8 cellular contexts compared by ENCODE assay signal in the genomic region with DNA sequence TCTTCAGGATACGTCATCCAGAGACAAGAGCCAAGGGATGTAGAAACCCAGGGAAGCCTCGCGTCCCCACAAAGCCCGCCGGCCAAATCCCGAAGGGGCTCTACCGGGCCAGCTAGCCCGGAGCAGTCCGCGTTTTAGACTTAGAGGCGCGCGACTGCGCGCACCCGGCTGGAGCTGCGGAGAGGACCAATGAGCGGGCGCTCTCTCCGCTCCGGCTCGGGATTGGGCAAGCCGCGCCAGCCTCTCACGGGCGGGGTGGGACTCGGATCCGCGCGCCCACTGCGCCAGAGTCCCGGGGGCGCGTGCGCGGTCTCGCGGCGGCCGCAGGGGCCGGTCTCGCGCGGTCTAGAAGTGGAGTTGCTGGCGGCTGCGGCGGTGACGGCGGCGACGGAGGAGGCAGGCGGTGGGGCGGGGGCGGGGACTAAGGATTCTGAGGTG. TPM values are rescaled to one million over a fixed set of nuclear protein-coding genes. Genes with fewer than 3 reads are reported as not detected.
DNase-seq lines count a peak whose midpoint lies in the region; ATAC-seq and TF ChIP-seq lines count a peak whose summit lies in the region.

No MANE protein-coding gene starts in this region.

- ATAC-seq in foreskin keratinocyte, result peak; percentile 90

- H3K9me3 ChIP-seq in ES-I3 (ENCODE audit: control insufficient read depth, insufficient read depth, low read length), result no peaks in the 10 kb centered on the region
- H3K9me3 ChIP-seq in Loucy (ENCODE audit: insufficient read depth, low read depth, low read length), result no peaks in the 10 kb centered on the region
- no peaks in the 10 kb centered on the region for H3K9me3 ChIP-seq in neural progenitor cell (ENCODE audit: low read depth)
- H3K9me3 ChIP-seq in stomach smooth muscle (ENCODE audit: control insufficient read depth in 2 of 2, low read length in 2 of 2), result no peaks in the 10 kb centered on the region

- no peaks in the 10 kb centered on the region for H3K4me1 ChIP-seq in ES-I3 (ENCODE audit: insufficient read depth, low read length)
- H3K4me1 ChIP-seq in Loucy (ENCODE audit: insufficient read depth, low read length, poor library complexity, severe bottlenecking), result peaks cover 35% of the 10 kb centered on the region
- H3K4me1 ChIP-seq in foreskin keratinocyte, result no peaks in the 10 kb centered on the region
- peaks cover 11% of the 10 kb centered on the region for H3K4me1 ChIP-seq in neural progenitor cell
- peaks cover 7% of the 10 kb centered on the region for H3K4me1 ChIP-seq in stomach smooth muscle (ENCODE audit: control insufficient read depth, insufficient read depth, low read length)

- H3K4me1 Mint-ChIP-seq in neural progenitor cell, result peaks cover 15% of the 10 kb centered on the region

- H2AFZ ChIP-seq in Loucy (ENCODE audit: low read length) (peak overlapping the region; percentile 99), neural progenitor cell (replicated peaks) (peak overlapping the region; percentile 95)

- H3K9me2 ChIP-seq in Loucy (replicated peaks; ENCODE audit: low read depth, low read length), result no peaks in the 10 kb centered on the region

- H3K4me2 ChIP-seq in Loucy (ENCODE audit: low read depth, low read length, poor library complexity, severe bottlenecking), result peak overlapping the region; percentile 99
- H3K4me2 ChIP-seq in neural progenitor cell, result peak overlapping the region; percentile 98

- DNase-seq in H7 (peak; percentile 96), SHP77 (lab: John Stamatoyannopoulos, UW) (peak; percentile 92 to 96), activated gamma-delta T cell treated with Interleukin-2 at 50 U/mL for 16 hours (peak; percentile 88), foreskin keratinocyte (peak; percentile 87 to 92), neural progenitor cell (ENCODE audit: low spot score) (peak; percentile 99)

- H3K27me3 Mint-ChIP-seq in neural progenitor cell (ENCODE audit: insufficient read depth, low read depth), result peaks cover 5% of the 10 kb centered on the region

- H3K27ac ChIP-seq in foreskin keratinocyte (peak overlapping the region; percentile 92), neural progenitor cell (peak overlapping the region; percentile 98), stomach smooth muscle (ENCODE audit: low read length) (peak overlapping the region; percentile 91)

- peaks cover 24% of the 10 kb centered on the region for H4K20me1 ChIP-seq in Loucy (ENCODE audit: insufficient read depth, low read length, poor library complexity, severe bottlenecking)
- H4K20me1 ChIP-seq in neural progenitor cell (ENCODE audit: low read depth), result peaks cover 22% of the 10 kb centered on the region

- peaks cover 5% of the 10 kb centered on the region for H3K27me3 ChIP-seq in H7 (ENCODE audit: control insufficient read depth, insufficient read depth, low read length)
- no peaks in the 10 kb centered on the region for H3K27me3 ChIP-seq in Loucy (ENCODE audit: insufficient read depth, low read length, poor library complexity, severe bottlenecking)
- H3K27me3 ChIP-seq in foreskin keratinocyte, result no peaks in the 10 kb centered on the region
- H3K27me3 ChIP-seq in neural progenitor cell, result peaks cover 33% of the 10 kb centered on the region
- H3K27me3 ChIP-seq in stomach smooth muscle (ENCODE audit: control insufficient read depth in 1 of 2, insufficient read depth in 2 of 2, low read length in 2 of 2), result no peaks in the 10 kb centered on the region

- H3K9ac ChIP-seq in ES-I3 (ENCODE audit: low read depth, low read length) (peak overlapping the region; percentile 84), Loucy (ENCODE audit: low read depth, low read length, poor library complexity, severe bottlenecking) (peak overlapping the region; percentile 78), neural progenitor cell (peak overlapping the region; percentile 73), stomach smooth muscle (ENCODE audit: low read length in 2 of 2) (peak overlapping the region; percentile 78 to 89)

- H3K27ac Mint-ChIP-seq in neural progenitor cell, result peak overlapping the region; percentile 95

- H3K4me3 ChIP-seq in H7 (ENCODE audit: insufficient read depth, low read depth, low read length) (peak overlapping the region; percentile 94), Loucy (ENCODE audit: low read length, poor library complexity, severe bottlenecking) (peak overlapping the region; percentile 89), neural progenitor cell (peak overlapping the region; percentile 65), stomach smooth muscle (ENCODE audit: low read length in 2 of 2) (peak overlapping the region; percentile 81 to 84)

- peak overlapping the region; percentile 85 for H3K4me3 Mint-ChIP-seq in neural progenitor cell

- H3K9me3 Mint-ChIP-seq in neural progenitor cell, result peaks cover 4% of the 10 kb centered on the region

- H3K36me3 Mint-ChIP-seq in neural progenitor cell, result peaks cover 5% of the 10 kb centered on the region

- TF ChIP-seq CTCF in Loucy (conservative IDR thresholded peaks at IDR 0.05; ENCODE audit: low read length) (no peak), foreskin keratinocyte (conservative IDR thresholded peaks at IDR 0.05) (no peak), neural progenitor cell (IDR thresholded peaks at IDR 0.05) (no peak)

- H3K36me3 ChIP-seq in ES-I3 (ENCODE audit: insufficient read depth, low read length), result no peaks in the 10 kb centered on the region
- no peaks in the 10 kb centered on the region for H3K36me3 ChIP-seq in H7 (replicated peaks; ENCODE audit: control insufficient read depth, insufficient read depth, low read length)
- no peaks in the 10 kb centered on the region for H3K36me3 ChIP-seq in Loucy (ENCODE audit: insufficient read depth, low read length)
- H3K36me3 ChIP-seq in neural progenitor cell, result no peaks in the 10 kb centered on the region
- H3K36me3 ChIP-seq in stomach smooth muscle (ENCODE audit: control insufficient read depth in 2 of 2, insufficient read depth in 2 of 2, low read length in 2 of 2), result no peaks in the 10 kb centered on the region

- H3F3A ChIP-seq in Loucy (ENCODE audit: low read depth) (no peaks in the 10 kb centered on the region), neural progenitor cell (ENCODE audit: low read depth) (peaks cover 19% of the 10 kb centered on the region)

- peaks cover 36% of the 10 kb centered on the region for H3K79me2 ChIP-seq in Loucy (ENCODE audit: insufficient read depth, low read length)
- H3K79me2 ChIP-seq in neural progenitor cell (ENCODE audit: low read depth), result peaks cover 42% of the 10 kb centered on the region

RNA-seq across cellular contexts. Expression of a gene that starts 0.2 kb away (rescaled TPM):
- 12.1 and 15.6 TPM in 2 replicates for total RNA-seq in H7 (2014; rRNA removed; shearing (Covaris generic))
- total RNA-seq in foreskin keratinocyte (24.2 and 32.4 TPM in 2 replicates), neural progenitor cell (ENCODE audit: low replicate concordance) (28.2 and 47.0 TPM in 2 replicates)
- 6.7 and 10.1 TPM in 2 replicates for polyA plus RNA-seq in foreskin keratinocyte

RNA-seq across cellular contexts. Expression of a gene that starts 51.8 kb away (rescaled TPM):
- total RNA-seq in H7 (2014; rRNA removed; shearing (Covaris generic)), result not detected in 2 replicates
- total RNA-seq in foreskin keratinocyte (0.37 TPM in 1 of 2 replicates, not detected in the other), neural progenitor cell (ENCODE audit: low replicate concordance) (not detected in 2 replicates)
- 0.07 and 0.09 TPM in 2 replicates for polyA plus RNA-seq in foreskin keratinocyte

Comparison
In these comparisons a context has a peak if more than half of its experiments do, and no peak if none do; other contexts are left out.
1. Peak in every context shown above with its lines: DNase-seq, ATAC-seq, H3K4me3 ChIP-seq and H3K27ac ChIP-seq.